1 cellular context compared by ENCODE assay signal in the genomic region with DNA sequence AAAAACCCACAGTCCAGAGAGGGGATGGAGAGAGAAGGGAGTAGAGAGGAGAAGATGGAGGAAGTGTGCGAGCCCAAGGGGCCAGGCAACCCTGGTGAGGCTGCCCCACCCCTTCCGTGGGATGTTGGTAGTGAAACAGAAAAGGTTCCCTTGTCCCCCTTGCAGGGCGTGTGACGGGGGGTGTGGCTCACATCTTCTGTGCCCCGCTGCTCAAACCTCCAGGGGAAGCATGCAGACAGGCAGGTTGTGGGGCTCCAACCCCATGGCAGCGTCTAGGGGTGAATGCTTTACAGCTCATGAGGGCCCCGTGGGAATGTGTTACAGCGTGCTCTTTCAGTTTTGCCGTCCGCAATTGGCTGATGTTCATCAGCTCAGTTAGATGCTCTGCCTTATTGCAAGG.
TF ChIP-seq lines count a peak whose summit lies in the region.

No MANE protein-coding gene starts in this region.

TF ChIP-seq in SK-N-SH treated with all-trans-retinoic acid at 6 μM for 48 hours, 23 proteins besides CTCF, POLR2A, EP300 and RAD21 (continued from another document):
- TF ChIP-seq, protein P1, sequence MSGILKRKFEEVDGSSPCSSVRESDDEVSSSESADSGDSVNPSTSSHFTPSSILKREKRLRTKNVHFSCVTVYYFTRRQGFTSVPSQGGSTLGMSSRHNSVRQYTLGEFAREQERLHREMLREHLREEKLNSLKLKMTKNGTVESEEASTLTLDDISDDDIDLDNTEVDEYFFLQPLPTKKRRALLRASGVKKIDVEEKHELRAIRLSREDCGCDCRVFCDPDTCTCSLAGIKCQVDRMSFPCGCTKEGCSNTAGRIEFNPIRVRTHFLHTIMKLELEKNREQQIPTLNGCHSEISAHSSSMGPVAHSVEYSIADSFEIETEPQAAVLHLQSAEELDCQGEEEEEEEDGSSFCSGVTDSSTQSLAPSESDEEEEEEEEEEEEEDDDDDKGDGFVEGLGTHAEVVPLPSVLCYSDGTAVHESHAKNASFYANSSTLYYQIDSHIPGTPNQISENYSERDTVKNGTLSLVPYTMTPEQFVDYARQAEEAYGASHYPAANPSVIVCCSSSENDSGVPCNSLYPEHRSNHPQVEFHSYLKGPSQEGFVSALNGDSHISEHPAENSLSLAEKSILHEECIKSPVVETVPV (CRISPR knock-in tag; IDR thresholded peaks at IDR 0.05) = no peak
- TF ChIP-seq ZNF565 (CRISPR knock-in tag; conservative IDR thresholded peaks at IDR 0.05; ENCODE audit: low read depth) (no peak), RARB (CRISPR knock-in tag; IDR thresholded peaks at IDR 0.05) (no peak), GLIS3 (CRISPR knock-in tag; IDR thresholded peaks at IDR 0.05) (no peak), TOX (CRISPR knock-in tag; IDR thresholded peaks at IDR 0.05; ENCODE audit: borderline replicate concordance) (no peak), ZC3H10 (CRISPR knock-in tag; IDR thresholded peaks at IDR 0.05) (no peak)
- TF ChIP-seq, protein P2, sequence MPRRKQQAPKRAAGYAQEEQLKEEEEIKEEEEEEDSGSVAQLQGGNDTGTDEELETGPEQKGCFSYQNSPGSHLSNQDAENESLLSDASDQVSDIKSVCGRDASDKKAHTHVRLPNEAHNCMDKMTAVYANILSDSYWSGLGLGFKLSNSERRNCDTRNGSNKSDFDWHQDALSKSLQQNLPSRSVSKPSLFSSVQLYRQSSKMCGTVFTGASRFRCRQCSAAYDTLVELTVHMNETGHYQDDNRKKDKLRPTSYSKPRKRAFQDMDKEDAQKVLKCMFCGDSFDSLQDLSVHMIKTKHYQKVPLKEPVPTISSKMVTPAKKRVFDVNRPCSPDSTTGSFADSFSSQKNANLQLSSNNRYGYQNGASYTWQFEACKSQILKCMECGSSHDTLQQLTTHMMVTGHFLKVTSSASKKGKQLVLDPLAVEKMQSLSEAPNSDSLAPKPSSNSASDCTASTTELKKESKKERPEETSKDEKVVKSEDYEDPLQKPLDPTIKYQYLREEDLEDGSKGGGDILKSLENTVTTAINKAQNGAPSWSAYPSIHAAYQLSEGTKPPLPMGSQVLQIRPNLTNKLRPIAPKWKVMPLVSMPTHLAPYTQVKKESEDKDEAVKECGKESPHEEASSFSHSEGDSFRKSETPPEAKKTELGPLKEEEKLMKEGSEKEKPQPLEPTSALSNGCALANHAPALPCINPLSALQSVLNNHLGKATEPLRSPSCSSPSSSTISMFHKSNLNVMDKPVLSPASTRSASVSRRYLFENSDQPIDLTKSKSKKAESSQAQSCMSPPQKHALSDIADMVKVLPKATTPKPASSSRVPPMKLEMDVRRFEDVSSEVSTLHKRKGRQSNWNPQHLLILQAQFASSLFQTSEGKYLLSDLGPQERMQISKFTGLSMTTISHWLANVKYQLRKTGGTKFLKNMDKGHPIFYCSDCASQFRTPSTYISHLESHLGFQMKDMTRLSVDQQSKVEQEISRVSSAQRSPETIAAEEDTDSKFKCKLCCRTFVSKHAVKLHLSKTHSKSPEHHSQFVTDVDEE (CRISPR knock-in tag; IDR thresholded peaks at IDR 0.05) = no peak
